ENCODE assay signal across 10 cellular contexts in the genomic region with DNA sequence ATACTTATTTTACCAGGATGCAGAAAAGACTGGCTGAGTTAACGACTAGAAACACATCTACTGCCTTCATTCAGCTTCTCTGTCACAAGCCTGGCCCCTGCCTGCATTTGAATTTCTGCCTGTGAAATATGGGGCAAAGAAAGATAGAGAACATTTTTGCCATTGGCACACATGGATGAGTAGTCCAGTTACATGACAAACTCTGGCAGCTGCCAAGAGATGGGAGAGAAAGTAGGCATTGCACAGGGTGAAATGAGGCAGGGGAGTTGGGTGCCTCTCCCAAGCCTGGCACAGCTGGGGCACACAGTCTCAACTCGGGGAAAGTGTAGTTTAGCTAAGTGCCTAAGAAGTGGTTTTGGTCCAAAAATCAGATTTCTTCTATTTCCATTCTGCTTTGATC. TPM values are rescaled to one million over a fixed set of nuclear protein-coding genes. Genes with fewer than 3 reads are reported as not detected.
A peak's percentile ranks its signal among the peaks of the same experiment; 100 is the strongest.
DNase-seq lines count a peak whose midpoint lies in the region; ATAC-seq and TF ChIP-seq lines count a peak whose summit lies in the region.
"Had no signal": no experiment of that assay in that cellular context is flagged by ENCODE, and none has a peak within 500 bp of the region (broad histone marks: within the 10 kb centered on the region; RNA-seq: fewer than 3 reads in every experiment).

No MANE protein-coding gene starts in this region.

- intact Hi-C loops in OCI-LY7 (cut with micrococcal nuclease; ENCODE audit: unreplicated experiment), result no loop called here

- H3K27me3 ChIP-seq in AG04450 (ENCODE audit: control insufficient read depth, insufficient read depth, low read length) (no peaks in the 10 kb centered on the region), trophoblast cell (ENCODE audit: insufficient read depth, low read length) (no peaks in the 10 kb centered on the region)

- H3K27ac ChIP-seq in AG04450 (ENCODE audit: low read depth, low read length) (peak overlapping the region; percentile 97), RWPE1 (peak overlapping the region; percentile 98), trophoblast cell (ENCODE audit: low read depth, low read length) (peak overlapping the region; percentile 67), OCI-LY7 (ENCODE audit: low read depth, low read length, poor library complexity, severe bottlenecking) (no peak overlapping the region)

- H3K4me2 ChIP-seq in trophoblast cell (ENCODE audit: low read length) (no peak overlapping the region), OCI-LY7 (ENCODE audit: low read length) (no peak overlapping the region)

- H3K79me2 ChIP-seq in trophoblast cell (ENCODE audit: control insufficient read depth, insufficient read depth, low read length, poor library complexity) (peaks cover 9% of the 10 kb centered on the region), OCI-LY7 (ENCODE audit: insufficient read depth, low read depth, low read length) (no peaks in the 10 kb centered on the region)

- H2AK5ac ChIP-seq in trophoblast cell (ENCODE audit: low read length), result no peak overlapping the region

- H3K9me3 ChIP-seq in AG04450 (ENCODE audit: control insufficient read depth, insufficient read depth, low read length) (no peaks in the 10 kb centered on the region), trophoblast cell (ENCODE audit: insufficient read depth, low read depth, low read length) (no peaks in the 10 kb centered on the region), OCI-LY7 (ENCODE audit: low read length) (no peaks in the 10 kb centered on the region)

- H3K18ac ChIP-seq in trophoblast cell (ENCODE audit: low read length), result no peak overlapping the region

- no peak overlapping the region for H2BK120ac ChIP-seq in trophoblast cell (ENCODE audit: insufficient read depth, low read length, poor library complexity)

- H3K4ac ChIP-seq in trophoblast cell (ENCODE audit: low read depth, low read length), result no peak overlapping the region

- H3K9ac ChIP-seq in trophoblast cell (ENCODE audit: low read length), result no peak overlapping the region

- peaks cover 15 to 27% of the 10 kb centered on the region in 2 experiments for H3K4me1 ChIP-seq in trophoblast cell (ENCODE audit: control insufficient read depth in 1 of 2, insufficient read depth in 2 of 2, low read length in 2 of 2)
- H3K4me1 ChIP-seq in OCI-LY7 (ENCODE audit: insufficient read depth, low read length, poor library complexity, severe bottlenecking), result no peaks in the 10 kb centered on the region

- H3K36me3 ChIP-seq in trophoblast cell (ENCODE audit: control insufficient read depth in 1 of 2, insufficient read depth in 2 of 2, low read length in 2 of 2) (peaks cover 40 to 65% of the 10 kb centered on the region in 2 experiments), OCI-LY7 (ENCODE audit: insufficient read depth, low read length) (no peaks in the 10 kb centered on the region)

- H3K14ac ChIP-seq in trophoblast cell (ENCODE audit: low read length), result no peak overlapping the region

- H3K4me3 ChIP-seq in AG04450 (ENCODE audit: low read depth, low read length), result no peak overlapping the region
- H3K4me3 ChIP-seq in trophoblast cell (ENCODE audit: low read depth, low read length), result no peak overlapping the region
- no peak overlapping the region for H3K4me3 ChIP-seq in OCI-LY7 (ENCODE audit: low read depth, low read length, poor library complexity, severe bottlenecking)

- no CpG with 5 or more reads among the region's 2 CpGs for WGBS in trophoblast cell (ENCODE audit: extremely low coverage, insufficient coverage, insufficient read length)

- peak overlapping the region; percentile 61 for H2BK5ac ChIP-seq in trophoblast cell (ENCODE audit: low read depth, low read length, poor library complexity)

- CTCF ChIA-PET in AG04450 (lab: Charles Lee), result interaction anchor here (0.6 to 1.6 kb wide), 4 partner anchors 11 to 147 kb away, joined by 3 to 9 read pairs (median 5); no protein-coding TSS in a partner anchor
- CTCF ChIA-PET in RWPE1 (lab: Yijun Ruan, JAX), result no interaction called here
- CTCF ChIA-PET in OCI-LY7 (lab: Charles Lee; ENCODE audit: unreplicated experiment), result no interaction called here

- no peaks in the 10 kb centered on the region for H4K20me1 ChIP-seq in OCI-LY7 (ENCODE audit: insufficient read depth, low read length)

- no peaks in the 10 kb centered on the region for H3K9me2 ChIP-seq in OCI-LY7 (ENCODE audit: insufficient read depth, low read length)

- H4K8ac ChIP-seq in trophoblast cell (ENCODE audit: low read depth, low read length), result no peak overlapping the region

- DNase-seq in AG04450 (ENCODE audit: low read depth, low spot score), result no peak
- no peak for DNase-seq in RWPE1 (ENCODE audit: low spot score)
- peak; percentile 59 for DNase-seq in fibroblast of gingiva (ENCODE audit: low read depth)
- DNase-seq in trophoblast cell, result no peak
- DNase-seq in AML-193 (lab: John Stamatoyannopoulos, UW), result no peak
- DNase-seq in OCI-LY7 (ENCODE audit: low spot score), result no peak
- DNase-seq: activated T-cell treated with anti-CD3 and anti-CD28 coated beads, Interleukin-2, amount 50 U/mL, for 1 hour; CD8-positive, alpha-beta T cell had no signal

- TF ChIP-seq CTCF in AG04450 (IDR thresholded peaks at IDR 0.05; ENCODE audit: low read depth, low read length) (no peak), RWPE1 (conservative IDR thresholded peaks at IDR 0.05; ENCODE audit: low read depth) (no peak), OCI-LY7 (conservative IDR thresholded peaks at IDR 0.05; ENCODE audit: low read length) (no peak)

- POLR2A ChIA-PET in AG04450 (lab: Yijun Ruan, JAX), result interaction anchor here (0.8 to 2.8 kb wide), 6 partner anchors 11 to 28 kb away, joined by 3 to 16 read pairs (median 6); no protein-coding TSS in a partner anchor
- POLR2A ChIA-PET in RWPE1 (lab: Yijun Ruan, JAX; ENCODE audit: low non-redundant PET), result interaction anchor here (0.9 kb wide), 1 partner anchor 12 kb away, joined by 3 read pairs; no protein-coding TSS in a partner anchor
- POLR2A ChIA-PET in OCI-LY7 (lab: Charles Lee), result interaction anchor here (1.0 kb wide), 1 partner anchor 98 kb away, joined by 3 read pairs; no protein-coding TSS in a partner anchor

- H2BK12ac ChIP-seq in trophoblast cell (ENCODE audit: low read length), result no peak overlapping the region

- no peak overlapping the region for H3K23ac ChIP-seq in trophoblast cell (ENCODE audit: low read length)

- H2AFZ ChIP-seq in trophoblast cell (ENCODE audit: insufficient read depth, low read length, poor library complexity) (no peak overlapping the region), OCI-LY7 (ENCODE audit: low read length) (no peak overlapping the region)

- BruUV-seq in OCI-LY7 (replicated peaks; lab: Mats Ljungman, UMichigan), result no TSS peak

- peaks cover 22% of the 10 kb centered on the region for H3K79me1 ChIP-seq in trophoblast cell (ENCODE audit: low read length)

- peak overlapping the region; percentile 23 for H4K91ac ChIP-seq in trophoblast cell (ENCODE audit: low read depth, low read length)

- ATAC-seq in activated CD4-positive, CD25-positive, alpha-beta regulatory T cell treated with anti-CD3 and anti-CD28 coated beads, Interleukin-2, amount 50 U/mL, for 24 hours, result no peak
- no peak for ATAC-seq in HG03469 (IDR thresholded peaks at IDR 0.05; ENCODE audit: unreplicated experiment)
- ATAC-seq: CD8-positive, alpha-beta T cell had no signal

- no peak overlapping the region for H4K12ac ChIP-seq in trophoblast cell (ENCODE audit: low read depth, low read length)

RNA-seq across cellular contexts. Expression of a gene that starts 24.0 kb away (rescaled TPM):
- polyA plus RNA-seq in AG04450 (2011; rRNA removed), result 4,288 and 4,537 TPM in 2 replicates
- 3,312 and 3,619 TPM in 2 replicates for polyA minus RNA-seq in AG04450 (2011; rRNA and poly(A)+ RNA removed)
- polyA plus RNA-seq in trophoblast cell (2013), result 2,156 and 2,172 TPM in 2 replicates
- 26.5 and 40.1 TPM in 2 replicates for total RNA-seq in OCI-LY7 (2014; rRNA removed; shearing (Covaris generic))
- 29.8 and 43.4 TPM in 2 replicates for total RNA-seq in OCI-LY7 (2022)
